1 cellular context compared by ENCODE assay signal in genomic region chr14:103562135-103562384, GRCh38.
TF ChIP-seq lines count a peak whose summit lies in the region.

No MANE protein-coding gene starts in this region.

TF ChIP-seq in HepG2, 621 proteins besides CTCF, POLR2A, EP300 and RAD21 (continued from another document and continues in another):
- no peak for TF ChIP-seq NR0B2 (CRISPR knock-in tag; IDR thresholded peaks at IDR 0.05)
- no peak for TF ChIP-seq KDM1A (CRISPR knock-in tag; IDR thresholded peaks at IDR 0.05)
- no peak for TF ChIP-seq ZNF317 (CRISPR knock-in tag; IDR thresholded peaks at IDR 0.05)
- TF ChIP-seq LBX2 (CRISPR knock-in tag; IDR thresholded peaks at IDR 0.05; ENCODE audit: borderline replicate concordance): no peak
- TF ChIP-seq, protein P1, sequence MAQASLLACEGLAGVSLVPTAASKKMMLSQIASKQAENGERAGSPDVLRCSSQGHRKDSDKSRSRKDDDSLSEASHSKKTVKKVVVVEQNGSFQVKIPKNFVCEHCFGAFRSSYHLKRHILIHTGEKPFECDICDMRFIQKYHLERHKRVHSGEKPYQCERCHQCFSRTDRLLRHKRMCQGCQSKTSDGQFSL (CRISPR knock-in tag; IDR thresholded peaks at IDR 0.05): no peak
- no peak; the same call in 1 of the 2 replicates for TF ChIP-seq KDM5A (IDR thresholded peaks at IDR 0.05; ENCODE audit: borderline replicate concordance, low read length)
- TF ChIP-seq SMAD3 (CRISPR knock-in tag; IDR thresholded peaks at IDR 0.05): no peak
- 0 out of 2 replicates have a peak, but pooled peaks have one; percentile 9 for TF ChIP-seq ZNF709 (CRISPR knock-in tag; IDR thresholded peaks at IDR 0.05)
- no peak for TF ChIP-seq ZNF451 (CRISPR knock-in tag; IDR thresholded peaks at IDR 0.05)
- TF ChIP-seq FIP1L1 (IDR thresholded peaks at IDR 0.05; ENCODE audit: borderline replicate concordance, insufficient read depth, low read depth, low read length): no peak
- TF ChIP-seq ZNF292 (CRISPR knock-in tag; IDR thresholded peaks at IDR 0.05; ENCODE audit: borderline replicate concordance, low read depth): no peak
- TF ChIP-seq ZNF772 (CRISPR knock-in tag; IDR thresholded peaks at IDR 0.05): no peak
- TF ChIP-seq ZNF30 (CRISPR knock-in tag; IDR thresholded peaks at IDR 0.05): no peak
- TF ChIP-seq, protein P2, sequence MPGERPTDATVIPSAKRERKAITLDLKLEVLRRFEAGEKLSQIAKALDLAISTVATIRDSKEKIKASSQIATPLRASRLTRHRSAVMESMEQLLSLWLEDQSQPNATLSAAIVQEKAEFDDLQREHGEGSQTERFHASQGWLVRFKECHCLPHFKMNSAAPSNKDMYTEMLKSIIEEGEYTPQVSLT (CRISPR knock-in tag; IDR thresholded peaks at IDR 0.05; ENCODE audit: borderline replicate concordance, low read depth): no peak
- TF ChIP-seq RELA (CRISPR knock-in tag; IDR thresholded peaks at IDR 0.05): no peak
- TF ChIP-seq ZNF343 (CRISPR knock-in tag; IDR thresholded peaks at IDR 0.05): no peak
- TF ChIP-seq SMARCC2 (IDR thresholded peaks at IDR 0.05): no peak
- TF ChIP-seq, protein P3, sequence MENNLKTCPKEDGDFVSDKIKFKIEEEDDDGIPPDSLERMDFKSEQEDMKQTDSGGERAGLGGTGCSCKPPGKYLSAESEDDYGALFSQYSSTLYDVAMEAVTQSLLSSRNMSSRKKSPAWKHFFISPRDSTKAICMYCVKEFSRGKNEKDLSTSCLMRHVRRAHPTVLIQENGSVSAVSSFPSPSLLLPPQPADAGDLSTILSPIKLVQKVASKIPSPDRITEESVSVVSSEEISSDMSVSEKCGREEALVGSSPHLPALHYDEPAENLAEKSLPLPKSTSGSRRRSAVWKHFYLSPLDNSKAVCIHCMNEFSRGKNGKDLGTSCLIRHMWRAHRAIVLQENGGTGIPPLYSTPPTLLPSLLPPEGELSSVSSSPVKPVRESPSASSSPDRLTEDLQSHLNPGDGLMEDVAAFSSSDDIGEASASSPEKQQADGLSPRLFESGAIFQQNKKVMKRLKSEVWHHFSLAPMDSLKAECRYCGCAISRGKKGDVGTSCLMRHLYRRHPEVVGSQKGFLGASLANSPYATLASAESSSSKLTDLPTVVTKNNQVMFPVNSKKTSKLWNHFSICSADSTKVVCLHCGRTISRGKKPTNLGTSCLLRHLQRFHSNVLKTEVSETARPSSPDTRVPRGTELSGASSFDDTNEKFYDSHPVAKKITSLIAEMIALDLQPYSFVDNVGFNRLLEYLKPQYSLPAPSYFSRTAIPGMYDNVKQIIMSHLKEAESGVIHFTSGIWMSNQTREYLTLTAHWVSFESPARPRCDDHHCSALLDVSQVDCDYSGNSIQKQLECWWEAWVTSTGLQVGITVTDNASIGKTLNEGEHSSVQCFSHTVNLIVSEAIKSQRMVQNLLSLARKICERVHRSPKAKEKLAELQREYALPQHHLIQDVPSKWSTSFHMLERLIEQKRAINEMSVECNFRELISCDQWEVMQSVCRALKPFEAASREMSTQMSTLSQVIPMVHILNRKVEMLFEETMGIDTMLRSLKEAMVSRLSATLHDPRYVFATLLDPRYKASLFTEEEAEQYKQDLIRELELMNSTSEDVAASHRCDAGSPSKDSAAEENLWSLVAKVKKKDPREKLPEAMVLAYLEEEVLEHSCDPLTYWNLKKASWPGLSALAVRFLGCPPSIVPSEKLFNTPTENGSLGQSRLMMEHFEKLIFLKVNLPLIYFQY (CRISPR knock-in tag; IDR thresholded peaks at IDR 0.05; ENCODE audit: borderline replicate concordance): no peak
- TF ChIP-seq CREB1 (IDR thresholded peaks at IDR 0.05): no peak
- TF ChIP-seq CREB1 (CRISPR knock-in tag; IDR thresholded peaks at IDR 0.05): no peak
- TF ChIP-seq IRX3 (CRISPR knock-in tag; IDR thresholded peaks at IDR 0.05; ENCODE audit: borderline replicate concordance, low read depth): no peak
- no peak for TF ChIP-seq KDM4B (CRISPR knock-in tag; IDR thresholded peaks at IDR 0.05)
- no peak for TF ChIP-seq MIXL1 (CRISPR knock-in tag; IDR thresholded peaks at IDR 0.05)
- TF ChIP-seq, protein P4, sequence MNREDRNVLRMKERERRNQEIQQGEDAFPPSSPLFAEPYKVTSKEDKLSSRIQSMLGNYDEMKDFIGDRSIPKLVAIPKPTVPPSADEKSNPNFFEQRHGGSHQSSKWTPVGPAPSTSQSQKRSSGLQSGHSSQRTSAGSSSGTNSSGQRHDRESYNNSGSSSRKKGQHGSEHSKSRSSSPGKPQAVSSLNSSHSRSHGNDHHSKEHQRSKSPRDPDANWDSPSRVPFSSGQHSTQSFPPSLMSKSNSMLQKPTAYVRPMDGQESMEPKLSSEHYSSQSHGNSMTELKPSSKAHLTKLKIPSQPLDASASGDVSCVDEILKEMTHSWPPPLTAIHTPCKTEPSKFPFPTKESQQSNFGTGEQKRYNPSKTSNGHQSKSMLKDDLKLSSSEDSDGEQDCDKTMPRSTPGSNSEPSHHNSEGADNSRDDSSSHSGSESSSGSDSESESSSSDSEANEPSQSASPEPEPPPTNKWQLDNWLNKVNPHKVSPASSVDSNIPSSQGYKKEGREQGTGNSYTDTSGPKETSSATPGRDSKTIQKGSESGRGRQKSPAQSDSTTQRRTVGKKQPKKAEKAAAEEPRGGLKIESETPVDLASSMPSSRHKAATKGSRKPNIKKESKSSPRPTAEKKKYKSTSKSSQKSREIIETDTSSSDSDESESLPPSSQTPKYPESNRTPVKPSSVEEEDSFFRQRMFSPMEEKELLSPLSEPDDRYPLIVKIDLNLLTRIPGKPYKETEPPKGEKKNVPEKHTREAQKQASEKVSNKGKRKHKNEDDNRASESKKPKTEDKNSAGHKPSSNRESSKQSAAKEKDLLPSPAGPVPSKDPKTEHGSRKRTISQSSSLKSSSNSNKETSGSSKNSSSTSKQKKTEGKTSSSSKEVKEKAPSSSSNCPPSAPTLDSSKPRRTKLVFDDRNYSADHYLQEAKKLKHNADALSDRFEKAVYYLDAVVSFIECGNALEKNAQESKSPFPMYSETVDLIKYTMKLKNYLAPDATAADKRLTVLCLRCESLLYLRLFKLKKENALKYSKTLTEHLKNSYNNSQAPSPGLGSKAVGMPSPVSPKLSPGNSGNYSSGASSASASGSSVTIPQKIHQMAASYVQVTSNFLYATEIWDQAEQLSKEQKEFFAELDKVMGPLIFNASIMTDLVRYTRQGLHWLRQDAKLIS (CRISPR knock-in tag; IDR thresholded peaks at IDR 0.05): no peak
- no peak for TF ChIP-seq MLX (CRISPR knock-in tag; IDR thresholded peaks at IDR 0.05)
- no peak for TF ChIP-seq ZNF530 (CRISPR knock-in tag; IDR thresholded peaks at IDR 0.05; ENCODE audit: low read depth)
- TF ChIP-seq ZNF367 (CRISPR knock-in tag; IDR thresholded peaks at IDR 0.05; ENCODE audit: borderline replicate concordance): 0 out of 2 replicates have a peak, but pooled peaks have one; percentile 11
- TF ChIP-seq NFE2L1 (CRISPR knock-in tag; IDR thresholded peaks at IDR 0.05; ENCODE audit: borderline replicate concordance): 0 out of 2 replicates have a peak, but pooled peaks have one; percentile 47
- TF ChIP-seq TRAFD1 (CRISPR knock-in tag; IDR thresholded peaks at IDR 0.05; ENCODE audit: borderline replicate concordance): no peak
- no peak for TF ChIP-seq MTA1 (CRISPR knock-in tag; IDR thresholded peaks at IDR 0.05; ENCODE audit: borderline replicate concordance)
- peak; percentile 11; the same call in 1 of the 2 replicates for TF ChIP-seq ZNF747 (CRISPR knock-in tag; IDR thresholded peaks at IDR 0.05; ENCODE audit: borderline replicate concordance)
- TF ChIP-seq MIER3 (CRISPR knock-in tag; IDR thresholded peaks at IDR 0.05; ENCODE audit: borderline replicate concordance): no peak
- no peak for TF ChIP-seq ZNF44 (CRISPR knock-in tag; IDR thresholded peaks at IDR 0.05)
- no peak for TF ChIP-seq ZNF766 (CRISPR knock-in tag; IDR thresholded peaks at IDR 0.05; ENCODE audit: borderline replicate concordance)
- no peak for TF ChIP-seq ZNF781 (CRISPR knock-in tag; IDR thresholded peaks at IDR 0.05; ENCODE audit: borderline replicate concordance, not compliant biosample characterization)
- 0 out of 2 replicates have a peak, but pooled peaks have one; percentile 28 for TF ChIP-seq RXRA (CRISPR knock-in tag; IDR thresholded peaks at IDR 0.05)
- TF ChIP-seq SOX6 (IDR thresholded peaks at IDR 0.05): no peak
- TF ChIP-seq SOX6 (CRISPR knock-in tag; IDR thresholded peaks at IDR 0.05): no peak
- TF ChIP-seq GATA4 (IDR thresholded peaks at IDR 0.05; ENCODE audit: borderline replicate concordance, low read depth): no peak
- no peak; the same call in 1 of the 2 replicates for TF ChIP-seq ZBTB25 (CRISPR knock-in tag; IDR thresholded peaks at IDR 0.05)
- TF ChIP-seq RFX3 (CRISPR knock-in tag; IDR thresholded peaks at IDR 0.05): no peak
- TF ChIP-seq PCBP1 (IDR thresholded peaks at IDR 0.05; ENCODE audit: borderline replicate concordance, low read depth, low read length): no peak
- peak; percentile 13; the same call in 1 of the 2 replicates for TF ChIP-seq KLF12 (CRISPR knock-in tag; IDR thresholded peaks at IDR 0.05; ENCODE audit: borderline replicate concordance)
- 0 out of 2 replicates have a peak, but pooled peaks have one; percentile 62 for TF ChIP-seq EED (CRISPR knock-in tag; IDR thresholded peaks at IDR 0.05)
- TF ChIP-seq ZNF362 (CRISPR knock-in tag; IDR thresholded peaks at IDR 0.05; ENCODE audit: borderline replicate concordance): no peak
- no peak for TF ChIP-seq ZNF3 (CRISPR knock-in tag; IDR thresholded peaks at IDR 0.05)
- no peak for TF ChIP-seq HMG20A (CRISPR knock-in tag; IDR thresholded peaks at IDR 0.05; ENCODE audit: borderline replicate concordance)
- TF ChIP-seq FOXM1 (CRISPR knock-in tag; IDR thresholded peaks at IDR 0.05): no peak
- no peak for TF ChIP-seq RAD51 (IDR thresholded peaks at IDR 0.05; ENCODE audit: borderline replicate concordance)
- TF ChIP-seq ZNF124 (CRISPR knock-in tag; IDR thresholded peaks at IDR 0.05): no peak
- no peak for TF ChIP-seq BCL6 (CRISPR knock-in tag; IDR thresholded peaks at IDR 0.05)
- TF ChIP-seq ARNT (IDR thresholded peaks at IDR 0.05): no peak
- no peak for TF ChIP-seq NFE2 (CRISPR knock-in tag; IDR thresholded peaks at IDR 0.05)
- TF ChIP-seq HIC2 (CRISPR knock-in tag; IDR thresholded peaks at IDR 0.05; ENCODE audit: low read depth): no peak
- TF ChIP-seq PTBP1 (IDR thresholded peaks at IDR 0.05; ENCODE audit: low read depth, low read length, poor library complexity, severe bottlenecking): no peak
- TF ChIP-seq KDM6A (CRISPR knock-in tag; IDR thresholded peaks at IDR 0.05; ENCODE audit: low read depth): no peak
- no peak for TF ChIP-seq HMGA1 (CRISPR knock-in tag; conservative IDR thresholded peaks at IDR 0.05)
- TF ChIP-seq HDAC2 (CRISPR knock-in tag; IDR thresholded peaks at IDR 0.05): no peak
- no peak for TF ChIP-seq ZSCAN21 (CRISPR knock-in tag; IDR thresholded peaks at IDR 0.05; ENCODE audit: borderline replicate concordance)
